1 cellular context compared by ENCODE assay signal in genomic region chr6:28333599-28334018, GRCh38.
TF ChIP-seq lines count a peak whose summit lies in the region.

No MANE protein-coding gene starts in this region.

TF ChIP-seq in neural cell, 6 proteins besides CTCF, POLR2A, EP300 and RAD21:
- TF ChIP-seq SMC3 (conservative IDR thresholded peaks at IDR 0.05; ENCODE audit: poor library complexity) (no peak), TAF1 (IDR thresholded peaks at IDR 0.05; ENCODE audit: low read depth) (no peak), REST (IDR thresholded peaks at IDR 0.05; ENCODE audit: borderline replicate concordance) (no peak)
